In the genomic region with DNA sequence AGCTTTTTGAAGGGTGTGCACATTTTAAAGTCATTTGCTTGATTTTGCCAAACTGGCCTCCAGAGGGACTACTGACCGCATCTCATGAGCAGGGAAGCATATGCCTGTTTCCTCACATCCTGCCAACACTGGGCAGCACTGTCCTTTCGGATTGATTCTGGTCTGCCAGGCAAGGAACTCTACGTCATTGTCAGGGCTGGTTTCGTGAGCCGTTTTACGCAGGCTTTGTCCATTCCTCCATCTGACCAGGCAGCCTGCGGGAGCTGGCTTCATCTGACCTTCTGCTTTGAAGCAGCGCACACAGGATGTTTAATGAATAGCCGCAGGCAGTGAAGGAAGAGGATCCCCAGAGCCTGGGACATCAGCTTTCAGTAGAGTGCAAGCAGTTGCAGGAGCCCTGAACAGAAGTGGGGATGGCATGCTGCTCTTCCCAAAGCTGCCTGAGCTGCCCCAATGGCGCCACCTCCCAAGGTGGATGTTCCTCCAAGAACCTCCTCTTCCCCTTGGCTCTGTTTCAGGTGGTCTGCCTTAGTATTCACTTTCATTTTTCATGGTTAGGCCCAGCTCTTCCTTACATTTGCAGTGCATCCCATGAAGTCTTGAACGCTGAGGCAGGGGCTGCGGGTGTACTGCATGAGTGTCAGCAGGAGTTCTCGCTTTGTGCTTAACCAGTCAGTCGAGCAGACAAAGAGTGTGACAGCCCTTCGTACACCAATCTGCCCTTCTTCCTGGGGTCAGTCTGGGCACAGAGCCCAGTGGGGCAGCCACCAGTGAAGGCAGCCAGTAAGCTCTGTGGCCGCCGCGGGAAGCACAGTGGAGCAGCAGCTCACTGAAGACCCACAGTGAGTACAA, we compare ENCODE assay signal across 10 cellular contexts. TPM values are rescaled to one million over a fixed set of nuclear protein-coding genes. Genes with fewer than 3 reads are reported as not detected.
DNase-seq lines count a peak whose midpoint lies in the region; ATAC-seq lines count a peak whose summit lies in the region.
"Had no signal": no experiment of that assay in that cellular context is flagged by ENCODE, and none has a peak within 500 bp of the region (broad histone marks: within the 10 kb centered on the region; RNA-seq: fewer than 3 reads in every experiment).

No MANE protein-coding gene starts in this region.

- DNase-seq in G401 (ENCODE audit: low spot score) (peak; percentile 99), T-cell (no peak), foreskin melanocyte (peak; percentile 100), retina (peak; percentile 78), DMS 273 treated with DMSO at 0.1 percent for 48 hours (lab: John Stamatoyannopoulos, UW) (no peak), kidney tubule cell (ENCODE audit: low spot score) (no peak), HK-2 (ENCODE audit: unreplicated experiment) (no peak)
- DNase-seq: H7 had no signal

- peak overlapping the region; percentile 76 to 78 for H3K27ac Mint-ChIP-seq in T-cell

- POLR2A ChIA-PET in T-cell (lab: Charles Lee), result interaction anchor here in 1 of 2 donors (0.6 kb wide), 1 partner anchor 776 kb away, joined by 3 read pairs; no protein-coding TSS in a partner anchor

- H3K36me3 Mint-ChIP-seq in T-cell, result peaks cover 17% of the 10 kb centered on the region

- H3K4me1 Mint-ChIP-seq in T-cell, result peaks cover 58 to 81% (median 76%) of the 10 kb centered on the region in 3 donors

- H3K4me3 Mint-ChIP-seq in T-cell, result peak overlapping the region in 1 of 3 donors; percentile 34

- ATAC-seq in T-cell (replicated peaks in 1 of 4) (no peak), GM18868 (IDR thresholded peaks at IDR 0.05; ENCODE audit: unreplicated experiment) (no peak)
- ATAC-seq: activated CD4-positive, CD25-positive, alpha-beta regulatory T cell treated with anti-CD3 and anti-CD28 coated beads, Interleukin-2, amount 50 U/mL, for 24 hours had no signal

- peaks cover 0 to 5% (median 2%) of the 10 kb centered on the region in 3 donors for H3K9me3 Mint-ChIP-seq in T-cell

- CTCF ChIA-PET in T-cell (lab: Charles Lee), result no interaction called here

- no peaks in the 10 kb centered on the region for H3K27me3 Mint-ChIP-seq in T-cell

- in situ Hi-C loops in G401 (cut with HindIII; ENCODE audit: low sequenced_read_pairs), result no loop called here

RNA-seq across cellular contexts. Expression of a gene that starts 46.5 kb away (rescaled TPM):
- 37.9 and 40.6 TPM in 2 replicates for total RNA-seq in G401 (2014; rRNA removed; shearing (Covaris generic))
- total RNA-seq in T-cell, result 10 to 100 TPM; 36.3 to 89.0 (median 72.3) TPM

RNA-seq across cellular contexts. Expression of a gene that starts 58.6 kb away (rescaled TPM):
- total RNA-seq in G401 (2014; rRNA removed; shearing (Covaris generic)), result 28.4 and 45.2 TPM in 2 replicates
- 10 to 100 TPM; 16.9 to 25.0 (median 19.2) TPM for total RNA-seq in T-cell

Comparison
In these comparisons a context has a peak if more than half of its experiments do, and no peak if none do; other contexts are left out.
1. DNase-seq: peak in G401 (single experiment), foreskin melanocyte (single experiment) and retina (single experiment); none in T-cell (0 of 34), DMS 273 treated with DMSO at 0.1 percent for 48 hours (single experiment), kidney tubule cell (single experiment) and HK-2 (single experiment).